8 cellular contexts compared by ENCODE assay signal in the genomic region with DNA sequence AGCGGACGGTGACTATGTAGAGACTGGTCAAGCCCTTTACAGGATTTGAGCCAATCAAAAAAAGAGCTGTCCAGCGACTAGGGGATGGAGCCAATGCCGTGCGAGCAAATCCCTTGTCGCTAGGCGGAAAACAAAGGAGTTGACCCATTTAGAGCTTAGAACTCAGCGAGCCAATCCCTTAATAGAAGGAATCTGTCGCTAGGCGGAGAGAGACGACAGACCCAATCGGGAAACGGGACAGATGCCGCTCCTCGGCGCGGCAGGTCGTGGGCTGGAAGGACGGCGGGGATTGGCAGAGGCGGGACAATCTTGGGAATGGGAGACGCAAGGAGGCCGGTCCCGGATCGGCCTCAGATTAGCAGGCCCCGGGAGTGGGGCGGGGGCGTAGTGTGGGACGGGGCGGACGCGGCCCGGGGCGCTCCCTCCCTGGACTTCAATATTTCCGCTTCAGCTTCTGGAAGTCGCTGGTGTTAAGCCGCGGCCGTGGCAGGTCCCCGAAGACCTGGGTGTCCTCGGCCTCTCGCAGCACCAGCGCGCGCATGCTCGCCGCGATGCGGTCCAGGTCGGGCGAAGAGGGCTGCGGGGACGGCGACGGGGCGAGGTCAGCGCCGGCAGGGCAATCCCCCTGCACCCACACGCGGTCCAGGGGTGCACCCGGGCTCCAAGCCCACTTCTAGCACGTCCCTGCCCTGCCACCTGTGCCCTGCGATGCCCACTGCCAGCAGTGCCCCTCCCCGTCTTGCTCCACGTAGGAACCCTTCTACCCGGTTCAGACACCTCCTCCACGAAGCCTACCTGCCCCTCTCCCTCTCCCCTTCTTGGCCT. TPM values are rescaled to one million over a fixed set of nuclear protein-coding genes. Genes with fewer than 3 reads are reported as not detected.
DNase-seq lines count a peak whose midpoint lies in the region; ATAC-seq and TF ChIP-seq lines count a peak whose summit lies in the region.

No MANE protein-coding gene starts in this region.

- H3K9me3 ChIP-seq in mucosa of descending colon = no peaks in the 10 kb centered on the region

- DNase-seq in DMS153 (lab: John Stamatoyannopoulos, UW) (peak; percentile 100), OCI-M2 (lab: John Stamatoyannopoulos, UW; ENCODE audit: unreplicated experiment) (peak; percentile 98), epithelial cell of proximal tubule (ENCODE audit: low read depth) (peak; percentile 99), mucosa of descending colon (peak; percentile 96 to 98 (median 96))
- peak; percentile 91 for DNase-seq in activated T-cell treated with anti-CD3 and anti-CD28 coated beads, Interleukin-2, amount 50 U/mL, for 1 hour
- peak; percentile 68 to 80 for DNase-seq in stimulated activated CD8-positive, alpha-beta memory T cell treated with anti-CD3 and anti-CD28 coated beads, Interleukin-4, amount 100 ng/mL, for 1 hour (ENCODE audit: low read depth in 2 of 2, low spot score in 1 of 2)

- TF ChIP-seq EP300 in Ishikawa (IDR thresholded peaks at IDR 0.05; ENCODE audit: borderline replicate concordance) = peak; percentile 52; the same call in 1 of the 2 replicates

- peak; percentile 65 for ATAC-seq in GM21576 (IDR thresholded peaks at IDR 0.05; ENCODE audit: unreplicated experiment)
- peak; percentile 80 for ATAC-seq in mucosa of descending colon

- no peak for TF ChIP-seq RAD21 in Ishikawa (IDR thresholded peaks at IDR 0.05; ENCODE audit: low read depth)

- TF ChIP-seq CTCF in epithelial cell of proximal tubule (conservative IDR thresholded peaks at IDR 0.05; ENCODE audit: low read depth, low read length) (no peak), mucosa of descending colon (IDR thresholded peaks at IDR 0.05) (peak; percentile 34)

- H3K4me3 ChIP-seq in epithelial cell of proximal tubule (ENCODE audit: low read depth, low read length) (peak overlapping the region; percentile 65), mucosa of descending colon (peak overlapping the region; percentile 9)

- intact Hi-C loops in mucosa of descending colon (cut with DNase I, micrococcal nuclease) = no loop called here

- H3K36me3 ChIP-seq in mucosa of descending colon (ENCODE audit: low read depth) = no peaks in the 10 kb centered on the region

- peaks cover 39% of the 10 kb centered on the region for H3K4me1 ChIP-seq in mucosa of descending colon (ENCODE audit: low read depth)

TF ChIP-seq in Ishikawa, 13 proteins besides CTCF, POLR2A, EP300 and RAD21:
- TF ChIP-seq MAX (IDR thresholded peaks at IDR 0.05) (peak; percentile 85), YY1 (IDR thresholded peaks at IDR 0.05; ENCODE audit: low read depth) (no peak), CEBPB (IDR thresholded peaks at IDR 0.05) (no peak), TAF1 (IDR thresholded peaks at IDR 0.05; ENCODE audit: low read depth) (peak; percentile 51), TEAD4 (IDR thresholded peaks at IDR 0.05) (no peak; the same call in 1 of the 2 replicates), EGR1 (IDR thresholded peaks at IDR 0.05) (peak; percentile 83), ZBTB7A (IDR thresholded peaks at IDR 0.05; ENCODE audit: low read depth) (no peak; the same call in 1 of the 2 replicates), TCF12 (IDR thresholded peaks at IDR 0.05; ENCODE audit: low read depth) (no peak; the same call in 1 of the 2 replicates), CREB1 (IDR thresholded peaks at IDR 0.05; ENCODE audit: low read depth) (peak; percentile 59; the same call in 1 of the 2 replicates), FOXM1 (IDR thresholded peaks at IDR 0.05; ENCODE audit: borderline replicate concordance, low read depth) (peak; percentile 9; the same call in 1 of the 2 replicates), NFIC (IDR thresholded peaks at IDR 0.05) (no peak), USF1 (IDR thresholded peaks at IDR 0.05) (no peak)
- TF ChIP-seq, protein P1, sequence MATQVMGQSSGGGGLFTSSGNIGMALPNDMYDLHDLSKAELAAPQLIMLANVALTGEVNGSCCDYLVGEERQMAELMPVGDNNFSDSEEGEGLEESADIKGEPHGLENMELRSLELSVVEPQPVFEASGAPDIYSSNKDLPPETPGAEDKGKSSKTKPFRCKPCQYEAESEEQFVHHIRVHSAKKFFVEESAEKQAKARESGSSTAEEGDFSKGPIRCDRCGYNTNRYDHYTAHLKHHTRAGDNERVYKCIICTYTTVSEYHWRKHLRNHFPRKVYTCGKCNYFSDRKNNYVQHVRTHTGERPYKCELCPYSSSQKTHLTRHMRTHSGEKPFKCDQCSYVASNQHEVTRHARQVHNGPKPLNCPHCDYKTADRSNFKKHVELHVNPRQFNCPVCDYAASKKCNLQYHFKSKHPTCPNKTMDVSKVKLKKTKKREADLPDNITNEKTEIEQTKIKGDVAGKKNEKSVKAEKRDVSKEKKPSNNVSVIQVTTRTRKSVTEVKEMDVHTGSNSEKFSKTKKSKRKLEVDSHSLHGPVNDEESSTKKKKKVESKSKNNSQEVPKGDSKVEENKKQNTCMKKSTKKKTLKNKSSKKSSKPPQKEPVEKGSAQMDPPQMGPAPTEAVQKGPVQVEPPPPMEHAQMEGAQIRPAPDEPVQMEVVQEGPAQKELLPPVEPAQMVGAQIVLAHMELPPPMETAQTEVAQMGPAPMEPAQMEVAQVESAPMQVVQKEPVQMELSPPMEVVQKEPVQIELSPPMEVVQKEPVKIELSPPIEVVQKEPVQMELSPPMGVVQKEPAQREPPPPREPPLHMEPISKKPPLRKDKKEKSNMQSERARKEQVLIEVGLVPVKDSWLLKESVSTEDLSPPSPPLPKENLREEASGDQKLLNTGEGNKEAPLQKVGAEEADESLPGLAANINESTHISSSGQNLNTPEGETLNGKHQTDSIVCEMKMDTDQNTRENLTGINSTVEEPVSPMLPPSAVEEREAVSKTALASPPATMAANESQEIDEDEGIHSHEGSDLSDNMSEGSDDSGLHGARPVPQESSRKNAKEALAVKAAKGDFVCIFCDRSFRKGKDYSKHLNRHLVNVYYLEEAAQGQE (IDR thresholded peaks at IDR 0.05; ENCODE audit: low read depth) = no peak

RNA-seq across cellular contexts. Expression of gene PNKP, which starts 2.3 kb away (rescaled TPM):
- total RNA-seq in epithelial cell of proximal tubule (59.2 and 71.6 TPM in 2 replicates), mucosa of descending colon (100 to 1,000 TPM in 2 of 3 donors, 10 to 100 TPM in 1; 84.3 to 114 (median 111) TPM)

RNA-seq across cellular contexts. Expression of gene AKT1S1, which starts 7.5 kb away (rescaled TPM):
- 25.8 and 34.4 TPM in 2 replicates for total RNA-seq in epithelial cell of proximal tubule
- total RNA-seq in mucosa of descending colon = 10 to 100 TPM; 38.8 to 44.0 (median 42.3) TPM

RNA-seq across cellular contexts. Expression of gene TBC1D17, which starts 7.8 kb away (rescaled TPM):
- 11.9 and 16.8 TPM in 2 replicates for total RNA-seq in epithelial cell of proximal tubule
- 10 to 100 TPM; 33.7 to 55.7 (median 45.1) TPM for total RNA-seq in mucosa of descending colon

RNA-seq across cellular contexts. Expression of gene PTOV1, which starts 18.7 kb away (rescaled TPM):
- total RNA-seq in epithelial cell of proximal tubule (81.9 and 121 TPM in 2 replicates), mucosa of descending colon (100 to 1,000 TPM in 2 of 3 donors, 10 to 100 TPM in 1; 92.8 to 171 (median 107) TPM)

RNA-seq across cellular contexts. Expression of gene IL4I1, which starts 27.0 kb away (rescaled TPM):
- 4.0 and 9.5 TPM in 2 replicates for total RNA-seq in epithelial cell of proximal tubule
- total RNA-seq in mucosa of descending colon = 1 to 10 TPM; 1.2 to 1.7 (median 1.6) TPM

Comparison
In these comparisons a context has a peak if more than half of its experiments do, and no peak if none do; other contexts are left out.
1. Peak in every context shown above with its lines: DNase-seq, ATAC-seq and H3K4me3 ChIP-seq.